Comparison of ENCODE assay signal across 8 cellular contexts in genomic region chr15:77907824-77908751, GRCh38.
DNase-seq lines count a peak whose midpoint lies in the region; ATAC-seq lines count a peak whose summit lies in the region.

No MANE protein-coding gene starts in this region.

- peak; percentile 43 for DNase-seq in NK-92 treated with Interleukin-12 subunit alpha and Interleukin-12 subunit beta, amount 100 ng/mL, for 24 hours (lab: John Stamatoyannopoulos, UW)
- no peak for DNase-seq in NK-92 (lab: John Stamatoyannopoulos, UW; ENCODE audit: unreplicated experiment)
- peak; percentile 23 for DNase-seq in NCI-H345 (lab: John Stamatoyannopoulos, UW)
- peak; percentile 59 for DNase-seq in activated T-cell treated with anti-CD3 and anti-CD28 coated beads, Interleukin-2, amount 50 U/mL, for 1 hour
- peak; percentile 60 to 62 for DNase-seq in stimulated activated CD8-positive, alpha-beta memory T cell treated with anti-CD3 and anti-CD28 coated beads, Interleukin-2, amount 100 ng/mL, for 48 hours (ENCODE audit: low read depth in 2 of 2)
- no peak for DNase-seq in NCI-H1105 (lab: John Stamatoyannopoulos, UW)

- peaks cover 5% of the 10 kb centered on the region; the same call in 1 of the 2 replicates for H3K4me1 ChIP-seq in iPS-20b (ENCODE audit: insufficient read depth, low read length)

- H3K9ac ChIP-seq in iPS-20b (ENCODE audit: low read depth, low read length), result peak overlapping the region; percentile 51; the same call in 1 of the 2 replicates

- no peak for ATAC-seq in HG02678 (IDR thresholded peaks at IDR 0.05; ENCODE audit: unreplicated experiment)

- no peaks in the 10 kb centered on the region for H3K9me3 ChIP-seq in iPS-20b (ENCODE audit: insufficient read depth, low read depth, low read length)

- no peaks in the 10 kb centered on the region for H3K27me3 ChIP-seq in iPS-20b (ENCODE audit: insufficient read depth, low read length)

- H3K4me3 ChIP-seq in iPS-20b (ENCODE audit: low read length), result no peak overlapping the region

- H3K27ac ChIP-seq in iPS-20b (ENCODE audit: low read length), result no peak overlapping the region

- no peaks in the 10 kb centered on the region for H3K36me3 ChIP-seq in iPS-20b (ENCODE audit: insufficient read depth, low read depth, low read length)

Comparison
In these comparisons a context has a peak if more than half of its experiments do, and no peak if none do; other contexts are left out.
1. DNase-seq: peak in NK-92 treated with Interleukin-12 subunit alpha and Interleukin-12 subunit beta, amount 100 ng/mL, for 24 hours (single experiment), NCI-H345 (single experiment), activated T-cell treated with anti-CD3 and anti-CD28 coated beads, Interleukin-2, amount 50 U/mL, for 1 hour (single experiment) and stimulated activated CD8-positive, alpha-beta memory T cell treated with anti-CD3 and anti-CD28 coated beads, Interleukin-2, amount 100 ng/mL, for 48 hours (2 of 2); none in NK-92 (single experiment) and NCI-H1105 (single experiment).